ENCODE assay signal across 16 cellular contexts in genomic region chr18:48886520-48887293, GRCh38.
"Had no signal": no experiment of that assay in that cellular context is flagged by ENCODE, and none has a peak within 500 bp of the region (broad histone marks: within the 10 kb centered on the region; RNA-seq: fewer than 3 reads in every experiment).

No MANE protein-coding gene starts in this region.

- FAIRE-seq: astrocyte, bronchial epithelial cell, endothelial cell of umbilical vein, kidney had no signal

- H3K36me3 Mint-ChIP-seq: natural killer cell treated with Interleukin-12 subunit alpha and Interleukin-12 subunit beta and Interleukin-15 and Interleukin-18, amount 100 ng/mL, for 72 hours; type B pancreatic cell had no signal

- H3K36me3 ChIP-seq: esophagus squamous epithelium, left ventricle myocardium inferior had no signal

- H3K27ac Mint-ChIP-seq: activated CD4-positive, alpha-beta memory T cell treated with anti-CD3 and anti-CD28 coated beads, Interleukin-2, amount 10 ng/mL, durations not matched to agents 7 days and 5 days; type B pancreatic cell had no signal

- H3K4me1 Mint-ChIP-seq: activated CD4-positive, alpha-beta memory T cell treated with anti-CD3 and anti-CD28 coated beads, Interleukin-2, amount 10 ng/mL, durations not matched to agents 7 days and 5 days had no signal

- H3K27ac ChIP-seq: esophagus squamous epithelium had no signal

- H3K9me3 Mint-ChIP-seq: activated CD4-positive, alpha-beta memory T cell treated with anti-CD3 and anti-CD28 coated beads, Interleukin-2, amount 10 ng/mL, durations not matched to agents 7 days and 5 days; activated T-cell treated with anti-CD3 and anti-CD28 coated beads, Interleukin-2, amount 50 U/mL, for 4 hours; natural killer cell treated with Interleukin-12 subunit alpha and Interleukin-12 subunit beta and Interleukin-15 and Interleukin-18, amount 100 ng/mL, for 72 hours had no signal

- H3K27me3 Mint-ChIP-seq: activated CD4-positive, alpha-beta memory T cell treated with anti-CD3 and anti-CD28 coated beads, Interleukin-2, amount 10 ng/mL, durations not matched to agents 7 days and 5 days; natural killer cell treated with Interleukin-12 subunit alpha and Interleukin-12 subunit beta and Interleukin-15 and Interleukin-18, amount 100 ng/mL, for 72 hours; type B pancreatic cell had no signal

- H3K27me3 ChIP-seq: esophagus squamous epithelium had no signal

- ATAC-seq: activated T-cell treated with anti-CD3 and anti-CD28 coated beads, Interleukin-2, amount 50 U/mL, for 4 hours; natural killer cell treated with Interleukin-12 subunit alpha and Interleukin-12 subunit beta and Interleukin-15 and Interleukin-18, amount 100 ng/mL, for 72 hours had no signal

- DNase-seq: activated CD4-positive, alpha-beta memory T cell treated with anti-CD3 and anti-CD28 coated beads, Interleukin-2, amount 10 ng/mL, durations not matched to agents 7 days and 5 days; activated CD4-positive, alpha-beta T cell treated with anti-CD3 and anti-CD28 coated beads for 4 hours; activated naive CD4-positive, alpha-beta T cell; activated T-cell treated with anti-CD3 and anti-CD28 coated beads, Interleukin-2, amount 50 U/mL, for 4 hours; esophagus squamous epithelium; hypothalamus; left ventricle myocardium inferior; mesendoderm; stimulated activated CD4-positive, alpha-beta T cell treated with anti-CD3 and anti-CD28 coated beads, Interleukin-12 subunit alpha, Interleukin-12 subunit beta, amount 100 ng/mL, for 4 hours; stimulated activated CD4-positive, alpha-beta T cell treated with anti-CD3 and anti-CD28 coated beads, Interleukin-2, amount 100 ng/mL, for 24 hours had no signal

- H3K4me3 ChIP-seq: esophagus squamous epithelium, left ventricle myocardium inferior had no signal

- H3K4me3 Mint-ChIP-seq: activated CD4-positive, alpha-beta memory T cell treated with anti-CD3 and anti-CD28 coated beads, Interleukin-2, amount 10 ng/mL, durations not matched to agents 7 days and 5 days; activated T-cell treated with anti-CD3 and anti-CD28 coated beads, Interleukin-2, amount 50 U/mL, for 4 hours; natural killer cell treated with Interleukin-12 subunit alpha and Interleukin-12 subunit beta and Interleukin-15 and Interleukin-18, amount 100 ng/mL, for 72 hours had no signal

- H3K9me3 ChIP-seq: esophagus squamous epithelium, left ventricle myocardium inferior had no signal
